In the genomic region with DNA sequence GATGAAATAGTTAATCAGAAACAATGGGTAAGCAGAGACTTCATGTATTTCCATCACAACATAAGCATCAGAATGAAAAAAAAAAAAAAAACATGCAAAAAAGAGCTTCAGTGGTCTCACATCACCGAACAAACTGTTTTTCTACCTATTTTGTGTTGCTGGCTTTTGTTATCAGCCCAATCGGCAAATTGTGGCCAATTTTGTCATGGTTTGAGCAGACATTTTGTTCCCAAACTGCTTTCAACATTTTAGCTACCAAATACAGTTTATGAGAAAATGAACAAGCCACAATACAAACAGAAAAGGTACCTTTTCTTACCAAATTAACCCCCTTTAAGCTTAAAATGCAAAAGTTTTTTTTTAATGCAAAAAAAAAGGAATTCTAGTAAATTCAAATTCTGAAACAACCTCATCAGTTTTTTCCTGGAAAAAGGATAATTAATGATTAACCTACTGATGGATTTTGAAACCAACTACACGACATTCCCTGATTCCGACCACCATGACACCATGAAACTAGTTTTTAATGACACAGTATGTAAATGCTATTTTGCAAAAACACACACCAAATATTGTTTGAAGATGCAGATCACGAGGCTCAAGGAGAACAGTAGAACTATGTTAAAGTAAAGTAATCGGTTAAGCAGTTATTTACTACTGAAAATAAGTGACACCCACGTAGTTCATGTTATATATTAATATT, we compare ENCODE assay signal across 7 cellular contexts.
A peak's percentile ranks its signal among the peaks of the same experiment; 100 is the strongest.
DNase-seq lines count a peak whose midpoint lies in the region; ATAC-seq and TF ChIP-seq lines count a peak whose summit lies in the region.
"Not testable (repeated sequence)": the region's sequence is repeated elsewhere in the genome, so short reads cannot be mapped to it uniquely, and the experiment has no call there.

No MANE protein-coding gene starts in this region.

- TF ChIP-seq POLR2A in right lobe of liver (IDR thresholded peaks at IDR 0.05): not testable (repeated sequence)

- ATAC-seq in DND-41 (ENCODE audit: insufficient read depth, low read depth): not testable (repeated sequence)
- ATAC-seq in T-helper 17 cell: peak; percentile 40
- ATAC-seq in central memory CD8-positive, alpha-beta T cell (replicated peaks; ENCODE audit: extremely low read depth, poor library complexity, severe bottlenecking): peak; percentile 27
- ATAC-seq in right lobe of liver: peak; percentile 57 to 82 (median 62)

- DNase-seq in DND-41; T-helper 17 cell; activated naive CD8-positive, alpha-beta T cell treated with anti-CD3 and anti-CD28 coated beads for 36 hours; central memory CD8-positive, alpha-beta T cell (ENCODE audit: low spot score in 2 of 2); right lobe of liver: not testable (repeated sequence)
- DNase-seq in Karpas-422 (peak; percentile 22), renal cortical epithelial cell (ENCODE audit: low read depth) (peak; percentile 40)

- not testable (repeated sequence) for H3K9me3 ChIP-seq in DND-41 (ENCODE audit: insufficient read depth, low read length, severe bottlenecking); Karpas-422 (ENCODE audit: low read length); T-helper 17 cell (ENCODE audit: control insufficient read depth, low read length, poor library complexity, severe bottlenecking); right lobe of liver

- not testable (repeated sequence) for H3K36me3 Mint-ChIP-seq in T-helper 17 cell (ENCODE audit: low read depth); activated naive CD8-positive, alpha-beta T cell treated with anti-CD3 and anti-CD28 coated beads for 36 hours; central memory CD8-positive, alpha-beta T cell (ENCODE audit: insufficient read depth)

- H3K27me3 ChIP-seq in DND-41 (ENCODE audit: insufficient read depth, low read length, poor library complexity); Karpas-422 (ENCODE audit: low read length); right lobe of liver: not testable (repeated sequence)

- not testable (repeated sequence) for H3K4me1 Mint-ChIP-seq in T-helper 17 cell; activated naive CD8-positive, alpha-beta T cell treated with anti-CD3 and anti-CD28 coated beads for 36 hours; central memory CD8-positive, alpha-beta T cell

- H2AFZ ChIP-seq in DND-41 (ENCODE audit: low read depth, low read length); Karpas-422 (ENCODE audit: low read length): not testable (repeated sequence)

- intact Hi-C loops in right lobe of liver (cut with DNase I): not testable (repeated sequence)

- not testable (repeated sequence) for H3K36me3 ChIP-seq in DND-41 (ENCODE audit: insufficient read depth, low read length); Karpas-422 (ENCODE audit: insufficient read depth, low read length); right lobe of liver

- not testable (repeated sequence) for H4K20me1 ChIP-seq in DND-41 (ENCODE audit: insufficient read depth, low read length); Karpas-422 (ENCODE audit: insufficient read depth, low read depth, low read length)

- H3K9me2 ChIP-seq in Karpas-422 (replicated peaks; ENCODE audit: insufficient read depth, low read length): not testable (repeated sequence)

- H3K27ac Mint-ChIP-seq in T-helper 17 cell: peak overlapping the region; percentile 9
- peak overlapping the region; percentile 12 for H3K27ac Mint-ChIP-seq in activated naive CD8-positive, alpha-beta T cell treated with anti-CD3 and anti-CD28 coated beads for 36 hours
- not testable (repeated sequence) for H3K27ac Mint-ChIP-seq in central memory CD8-positive, alpha-beta T cell (ENCODE audit: low read depth)

- not testable (repeated sequence) for TF ChIP-seq CTCF in DND-41 (IDR thresholded peaks at IDR 0.05; ENCODE audit: borderline replicate concordance, extremely low read depth, low read length, poor library complexity, severe bottlenecking); right lobe of liver (IDR thresholded peaks at IDR 0.05)

- not testable (repeated sequence) for H3K4me3 Mint-ChIP-seq in T-helper 17 cell; activated naive CD8-positive, alpha-beta T cell treated with anti-CD3 and anti-CD28 coated beads for 36 hours; central memory CD8-positive, alpha-beta T cell

- not testable (repeated sequence) for H3K27me3 Mint-ChIP-seq in T-helper 17 cell; activated naive CD8-positive, alpha-beta T cell treated with anti-CD3 and anti-CD28 coated beads for 36 hours; central memory CD8-positive, alpha-beta T cell

- H3K4me3 ChIP-seq in DND-41 (ENCODE audit: low read depth in 1 of 2, low read length in 2 of 2); Karpas-422 (ENCODE audit: low read length); right lobe of liver: not testable (repeated sequence)

- H3K4me1 ChIP-seq in DND-41 (ENCODE audit: insufficient read depth, low read length): peaks cover 20% of the 10 kb centered on the region
- not testable (repeated sequence) for H3K4me1 ChIP-seq in Karpas-422 (ENCODE audit: low read length); right lobe of liver

- 24% methylated on average over 5 of the region's 7 CpGs for WGBS in right lobe of liver (ENCODE audit: insufficient coverage, low coverage, low lambda C conversion rate, missing lambda C conversion rate)

- not testable (repeated sequence) for H3K9me3 Mint-ChIP-seq in activated naive CD8-positive, alpha-beta T cell treated with anti-CD3 and anti-CD28 coated beads for 36 hours; central memory CD8-positive, alpha-beta T cell

- peaks cover 23% of the 10 kb centered on the region for H3K79me2 ChIP-seq in DND-41 (ENCODE audit: insufficient read depth, low read length)
- not testable (repeated sequence) for H3K79me2 ChIP-seq in Karpas-422 (ENCODE audit: low read length)

- H3K27ac ChIP-seq in DND-41 (ENCODE audit: low read length) (peak overlapping the region; percentile 56; the same call in 1 of the 2 replicates), right lobe of liver (peak overlapping the region in 2 of 3 donors; percentile 43 to 62)
- not testable (repeated sequence) for H3K27ac ChIP-seq in Karpas-422 (ENCODE audit: low read length)

- not testable (repeated sequence) for H3K9ac ChIP-seq in DND-41 (ENCODE audit: low read depth, low read length); Karpas-422 (ENCODE audit: low read length)

- H3K4me2 ChIP-seq in DND-41 (ENCODE audit: insufficient read depth, low read length); Karpas-422 (ENCODE audit: low read depth, low read length, poor library complexity, severe bottlenecking): not testable (repeated sequence)
